ENCODE assay signal across 11 cellular contexts in genomic region chr22:46829140-46829891, GRCh38.
A peak's percentile ranks its signal among the peaks of the same experiment; 100 is the strongest.
DNase-seq lines count a peak whose midpoint lies in the region; ATAC-seq and TF ChIP-seq lines count a peak whose summit lies in the region.
"Had no signal": no experiment of that assay in that cellular context is flagged by ENCODE, and none has a peak within 500 bp of the region (broad histone marks: within the 10 kb centered on the region; RNA-seq: fewer than 3 reads in every experiment).

No MANE protein-coding gene starts in this region.

- 66% methylated on average over 11 of the region's 11 CpGs for WGBS in right lobe of liver (ENCODE audit: insufficient coverage, low coverage, low lambda C conversion rate, missing lambda C conversion rate)

- H3K27ac ChIP-seq in brain microvascular endothelial cell (peak overlapping the region; percentile 75), right lobe of liver (peak overlapping the region in 1 of 3 donors; percentile 39)
- H3K27ac ChIP-seq: thyroid gland had no signal

- H3K27me3 ChIP-seq in HAP-1 (ENCODE audit: low read depth) = no peaks in the 10 kb centered on the region
- H3K27me3 ChIP-seq in brain microvascular endothelial cell (replicated peaks) = no peaks in the 10 kb centered on the region
- H3K27me3 ChIP-seq in right lobe of liver = no peaks in the 10 kb centered on the region
- H3K27me3 ChIP-seq: thyroid gland had no signal

- DNase-seq in A172 (ENCODE audit: low spot score) (peak; percentile 88), HAP-1 (ENCODE audit: low spot score in 2 of 2) (peak; percentile 30 to 46), brain microvascular endothelial cell (peak; percentile 78), right lobe of liver (no peak), NCI-H1694 treated with DMSO at 0.1 percent for 48 hours (lab: John Stamatoyannopoulos, UW) (no peak), RKO (ENCODE audit: low spot score) (no peak)
- DNase-seq in activated CD4-positive, CD25-positive, alpha-beta regulatory T cell (lab: John Stamatoyannopoulos, UW) = no peak
- no peak for DNase-seq in NK-92 treated with Interleukin-12 subunit alpha and Interleukin-12 subunit beta, amount 100 ng/mL, for 24 hours (lab: John Stamatoyannopoulos, UW)
- DNase-seq: CD4-positive, CD25-positive, alpha-beta regulatory T cell; retina; thyroid gland had no signal

- intact Hi-C loops in right lobe of liver (cut with DNase I) = no loop called here

- ATAC-seq in right lobe of liver = peak in 3 of 4 donors; percentile 4 to 29 (median 21)

- H3K9me3 ChIP-seq in HAP-1 = no peaks in the 10 kb centered on the region
- no peaks in the 10 kb centered on the region for H3K9me3 ChIP-seq in right lobe of liver
- H3K9me3 ChIP-seq: thyroid gland had no signal

- H3K36me3 ChIP-seq in HAP-1 (replicated peaks) = no peaks in the 10 kb centered on the region
- H3K36me3 ChIP-seq in brain microvascular endothelial cell (replicated peaks) = no peaks in the 10 kb centered on the region
- H3K36me3 ChIP-seq in right lobe of liver = no peaks in the 10 kb centered on the region
- H3K36me3 ChIP-seq: thyroid gland had no signal

- H3K4me3 ChIP-seq in HAP-1 = no peak overlapping the region
- H3K4me3 ChIP-seq in brain microvascular endothelial cell (ENCODE audit: low read depth, low read length) = no peak overlapping the region
- H3K4me3 ChIP-seq in right lobe of liver = no peak overlapping the region
- H3K4me3 ChIP-seq: thyroid gland had no signal

- no peak for TF ChIP-seq POLR2A in right lobe of liver (IDR thresholded peaks at IDR 0.05)

- in situ Hi-C loops in HAP-1 (cut with MboI; ENCODE audit: low sequenced_read_pairs) (no loop called here), brain microvascular endothelial cell (cut with HindIII; ENCODE audit: low pct_ligation_motif_present, low sequenced_read_pairs) (no loop called here)

- H3K4me1 ChIP-seq in HAP-1 = peaks cover 15% of the 10 kb centered on the region
- peaks cover 0 to 7% (median 0%) of the 10 kb centered on the region in 4 donors for H3K4me1 ChIP-seq in right lobe of liver

- no peak for TF ChIP-seq CTCF in brain microvascular endothelial cell (IDR thresholded peaks at IDR 0.05; ENCODE audit: low read depth, low read length, missing control alignments)
- TF ChIP-seq CTCF in right lobe of liver (IDR thresholded peaks at IDR 0.05) = no peak

Comparison
In these comparisons a context has a peak if more than half of its experiments do, and no peak if none do; other contexts are left out.
1. DNase-seq: peak in A172 (single experiment), HAP-1 (2 of 2) and brain microvascular endothelial cell (single experiment); none in right lobe of liver (0 of 3), NCI-H1694 treated with DMSO at 0.1 percent for 48 hours (single experiment), activated CD4-positive, CD25-positive, alpha-beta regulatory T cell (0 of 4), RKO (single experiment) and NK-92 treated with Interleukin-12 subunit alpha and Interleukin-12 subunit beta, amount 100 ng/mL, for 24 hours (single experiment).